ENCODE assay signal across 20 cellular contexts in genomic region chr12:46531059-46531785, GRCh38.
DNase-seq lines count a peak whose midpoint lies in the region; ATAC-seq and TF ChIP-seq lines count a peak whose summit lies in the region.
"Had no signal": no experiment of that assay in that cellular context is flagged by ENCODE, and none has a peak within 500 bp of the region (broad histone marks: within the 10 kb centered on the region; RNA-seq: fewer than 3 reads in every experiment).

No MANE protein-coding gene starts in this region.

- TF ChIP-seq CTCF in HEK293 (tag by site-specific recombination; IDR thresholded peaks at IDR 0.05) (no peak), RWPE1 (conservative IDR thresholded peaks at IDR 0.05; ENCODE audit: low read depth) (no peak), endodermal cell (conservative IDR thresholded peaks at IDR 0.05) (no peak), omental fat pad (IDR thresholded peaks at IDR 0.05) (no peak), mesothelial cell of epicardium (IDR thresholded peaks at IDR 0.05; ENCODE audit: unreplicated experiment) (no peak)

- ATAC-seq in omental fat pad (ENCODE audit: low FRiP score), result peak; percentile 37
- ATAC-seq: CD8-positive, alpha-beta T cell; GM12878 had no signal

- H3K9me3 Mint-ChIP-seq in endodermal cell (peaks cover 4% of the 10 kb centered on the region), mesothelial cell of epicardium (peaks cover 24% of the 10 kb centered on the region)

- H3K4me3 ChIP-seq in HEK293 (ENCODE audit: low read depth, low read length) (no peak overlapping the region), endodermal cell (ENCODE audit: low read length) (no peak overlapping the region)
- H3K4me3 ChIP-seq: BLaER1 treated with 17β-estradiol and CSF1 and Interleukin-3, amounts not matched to agents 10 nM and 100 nM; GM12878; GM23248 had no signal

- POLR2A ChIA-PET in HEK293 (lab: Yijun Ruan, JAX), result no interaction called here
- POLR2A ChIA-PET in RWPE1 (lab: Yijun Ruan, JAX; ENCODE audit: low non-redundant PET), result no interaction called here

- CTCF ChIA-PET in HEK293 (lab: Yijun Ruan, JAX) (no interaction called here), RWPE1 (lab: Yijun Ruan, JAX) (interaction anchor here (0.7 kb wide), 1 partner anchor 16 kb away, joined by 3 read pairs; no protein-coding TSS in a partner anchor)

- H3K27me3 Mint-ChIP-seq in endodermal cell (ENCODE audit: insufficient read depth), result no peaks in the 10 kb centered on the region
- no peaks in the 10 kb centered on the region for H3K27me3 Mint-ChIP-seq in mesothelial cell of epicardium (ENCODE audit: low read depth)
- H3K27me3 Mint-ChIP-seq: B cell, IgD-negative memory B cell had no signal

- DNase-seq in RWPE1 (ENCODE audit: low spot score) (no peak), endodermal cell (peak; percentile 50), omental fat pad (ENCODE audit: low spot score) (no peak), mesothelial cell of epicardium (ENCODE audit: low spot score in 2 of 2, unreplicated experiment in 2 of 2) (no peak), NCI-H146 treated with DMSO at 0.1 percent for 48 hours (lab: John Stamatoyannopoulos, UW; ENCODE audit: unreplicated experiment) (no peak), DMS153 (lab: John Stamatoyannopoulos, UW) (no peak)
- DNase-seq: Calu3; CD8-positive, alpha-beta T cell; DMS53; DND-41; EL; GM23248; H7; KG1 had no signal

- H3K9me3 ChIP-seq in HEK293 (ENCODE audit: control insufficient read depth, insufficient read depth, low read depth, low read length), result no peaks in the 10 kb centered on the region
- H3K9me3 ChIP-seq in endodermal cell (ENCODE audit: control insufficient read depth, low read length), result peaks cover 10% of the 10 kb centered on the region

- H3K4me1 Mint-ChIP-seq in endodermal cell (no peaks in the 10 kb centered on the region), mesothelial cell of epicardium (peaks cover 31% of the 10 kb centered on the region)

- H3K9ac ChIP-seq in endodermal cell (ENCODE audit: extremely low read depth, low read length, poor library complexity, severe bottlenecking), result no peak overlapping the region
- H3K9ac ChIP-seq: BLaER1 treated with 17β-estradiol and CSF1 and Interleukin-3, amounts not matched to agents 10 nM and 100 nM; GM23248 had no signal

- H3K4me1 ChIP-seq in HEK293 (ENCODE audit: control insufficient read depth, insufficient read depth, low read length) (no peaks in the 10 kb centered on the region), endodermal cell (ENCODE audit: control insufficient read depth, insufficient read depth, low read length) (no peaks in the 10 kb centered on the region)

- H3K27ac Mint-ChIP-seq in endodermal cell (no peak overlapping the region), mesothelial cell of epicardium (no peak overlapping the region)
- H3K27ac Mint-ChIP-seq: B cell; CD8-positive, alpha-beta T cell; IgD-negative memory B cell had no signal

- no peak overlapping the region for H3K27ac ChIP-seq in HEK293 (ENCODE audit: extremely low read depth, low read depth, low read length)
- H3K27ac ChIP-seq in RWPE1, result 0 out of 2 replicates have a peak overlapping the region, but pooled peaks have one; percentile 12
- no peak overlapping the region for H3K27ac ChIP-seq in endodermal cell (ENCODE audit: low read depth, low read length)
- H3K27ac ChIP-seq: BLaER1 treated with 17β-estradiol and CSF1 and Interleukin-3, amounts not matched to agents 10 nM and 100 nM; GM23248; HL-60 had no signal

- no peaks in the 10 kb centered on the region for H3K36me3 ChIP-seq in HEK293 (ENCODE audit: control insufficient read depth in 2 of 2, insufficient read depth in 1 of 2, low read length in 2 of 2)
- H3K36me3 ChIP-seq in endodermal cell (ENCODE audit: control insufficient read depth, insufficient read depth, low read length), result no peaks in the 10 kb centered on the region

- 88 to 95% methylated on average over 6 of the region's 6 CpGs for WGBS in endodermal cell (ENCODE audit: insufficient coverage in 1 of 2, insufficient read length in 1 of 2), 2 experiments

- H3K4me3 Mint-ChIP-seq in endodermal cell (no peak overlapping the region), mesothelial cell of epicardium (no peak overlapping the region)
- H3K4me3 Mint-ChIP-seq: B cell; CD8-positive, alpha-beta T cell; IgD-negative memory B cell had no signal

- H3K27me3 ChIP-seq in endodermal cell (ENCODE audit: control insufficient read depth, insufficient read depth, low read length, poor library complexity, severe bottlenecking), result no peaks in the 10 kb centered on the region
- H3K27me3 ChIP-seq: BLaER1 treated with 17β-estradiol and CSF1 and Interleukin-3, amounts not matched to agents 10 nM and 100 nM had no signal

- no peaks in the 10 kb centered on the region for H3K36me3 Mint-ChIP-seq in endodermal cell (ENCODE audit: low read depth)
- peaks cover 5% of the 10 kb centered on the region for H3K36me3 Mint-ChIP-seq in mesothelial cell of epicardium
- H3K36me3 Mint-ChIP-seq: CD8-positive, alpha-beta T cell had no signal

TF ChIP-seq in HEK293, 187 proteins besides CTCF, POLR2A, EP300 and RAD21:
- TF ChIP-seq TRIM28 (IDR thresholded peaks at IDR 0.05; ENCODE audit: borderline replicate concordance, low read length) (peak; percentile 26; the same call in 1 of the 2 replicates), SETDB1 (IDR thresholded peaks at IDR 0.05; ENCODE audit: insufficient read length, low read length) (peak; percentile 33)
- TF ChIP-seq, protein P1, sequence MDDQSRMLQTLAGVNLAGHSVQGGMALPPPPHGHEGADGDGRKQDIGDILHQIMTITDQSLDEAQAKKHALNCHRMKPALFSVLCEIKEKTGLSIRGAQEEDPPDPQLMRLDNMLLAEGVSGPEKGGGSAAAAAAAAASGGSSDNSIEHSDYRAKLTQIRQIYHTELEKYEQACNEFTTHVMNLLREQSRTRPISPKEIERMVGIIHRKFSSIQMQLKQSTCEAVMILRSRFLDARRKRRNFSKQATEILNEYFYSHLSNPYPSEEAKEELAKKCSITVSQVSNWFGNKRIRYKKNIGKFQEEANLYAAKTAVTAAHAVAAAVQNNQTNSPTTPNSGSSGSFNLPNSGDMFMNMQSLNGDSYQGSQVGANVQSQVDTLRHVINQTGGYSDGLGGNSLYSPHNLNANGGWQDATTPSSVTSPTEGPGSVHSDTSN (CRISPR knock-in tag; IDR thresholded peaks at IDR 0.05), result no peak
